In genomic region chr4:46196086-46196485, GRCh38 we compare ENCODE assay signal across 1 cellular context.
TF ChIP-seq lines count a peak whose summit lies in the region.

No MANE protein-coding gene starts in this region.

TF ChIP-seq in H1, 55 proteins besides CTCF, POLR2A, EP300 and RAD21:
- TF ChIP-seq RXRA (IDR thresholded peaks at IDR 0.05; ENCODE audit: insufficient read depth, low read depth, low read length), result no peak
- no peak for TF ChIP-seq MAX (IDR thresholded peaks at IDR 0.05)
- no peak for TF ChIP-seq CHD7 (IDR thresholded peaks at IDR 0.05; ENCODE audit: insufficient replicate concordance, low read length)
- no peak for TF ChIP-seq PHF8 (conservative IDR thresholded peaks at IDR 0.05; ENCODE audit: low read depth, low read length)
- TF ChIP-seq EGR1 (IDR thresholded peaks at IDR 0.05; ENCODE audit: borderline replicate concordance, low read depth, low read length), result no peak
- TF ChIP-seq JUND (IDR thresholded peaks at IDR 0.05; ENCODE audit: low read length), result no peak
- TF ChIP-seq SIN3A (conservative IDR thresholded peaks at IDR 0.05 in 1 of 2, IDR thresholded peaks at IDR 0.05 in 1 of 2; ENCODE audit: low read depth in 1 of 2, low read length in 2 of 2), result no peak
- no peak for TF ChIP-seq GABPA (IDR thresholded peaks at IDR 0.05; ENCODE audit: borderline replicate concordance, insufficient read depth, low read length)
- TF ChIP-seq NRF1 (IDR thresholded peaks at IDR 0.05; ENCODE audit: low read depth, low read length), result no peak
- TF ChIP-seq SUZ12 (IDR thresholded peaks at IDR 0.05; ENCODE audit: low read length), result no peak
- TF ChIP-seq GTF2F1 (IDR thresholded peaks at IDR 0.05; ENCODE audit: borderline replicate concordance, low read depth, low read length), result no peak
- no peak for TF ChIP-seq ATF2 (IDR thresholded peaks at IDR 0.05; ENCODE audit: low read length)
- no peak for TF ChIP-seq CBX8 (IDR thresholded peaks at IDR 0.05; ENCODE audit: borderline replicate concordance, low read depth, low read length)
- no peak for TF ChIP-seq NANOG (IDR thresholded peaks at IDR 0.05; ENCODE audit: insufficient read depth, low read depth, low read length, poor library complexity, severe bottlenecking)
- no peak for TF ChIP-seq POU5F1 (IDR thresholded peaks at IDR 0.05; ENCODE audit: low read depth, low read length)
- no peak for TF ChIP-seq CHD2 (IDR thresholded peaks at IDR 0.05; ENCODE audit: low read length)
- no peak for TF ChIP-seq TBP (IDR thresholded peaks at IDR 0.05; ENCODE audit: low read depth, low read length)
- TF ChIP-seq ZNF274 (IDR thresholded peaks at IDR 0.05; ENCODE audit: borderline replicate concordance, extremely low read depth, low read length), result no peak
- no peak for TF ChIP-seq SRF (IDR thresholded peaks at IDR 0.05; ENCODE audit: low read depth, low read length)
TF ChIP-seq in H1: peak in this region for 0.
